ENCODE assay signal across 19 cellular contexts in genomic region chr6:82015526-82015925, GRCh38.
DNase-seq lines count a peak whose midpoint lies in the region; ATAC-seq and TF ChIP-seq lines count a peak whose summit lies in the region.
"Had no signal": no experiment of that assay in that cellular context is flagged by ENCODE, and none has a peak within 500 bp of the region (broad histone marks: within the 10 kb centered on the region; RNA-seq: fewer than 3 reads in every experiment).

No MANE protein-coding gene starts in this region.

- H3K27me3 ChIP-seq in heart right ventricle, result no peaks in the 10 kb centered on the region
- H3K27me3 ChIP-seq in left lung, result no peaks in the 10 kb centered on the region
- no peaks in the 10 kb centered on the region for H3K27me3 ChIP-seq in tibial artery
- H3K27me3 ChIP-seq: BLaER1, neutrophil had no signal

- TF ChIP-seq CTCF in heart right ventricle (IDR thresholded peaks at IDR 0.05), result no peak
- TF ChIP-seq CTCF in MCF 10A (IDR thresholded peaks at IDR 0.05; ENCODE audit: unreplicated experiment), result no peak
- no peak for TF ChIP-seq CTCF in left lung (IDR thresholded peaks at IDR 0.05)
- TF ChIP-seq CTCF in tibial artery (IDR thresholded peaks at IDR 0.05), result no peak

- H3K4me1 Mint-ChIP-seq in MCF 10A (ENCODE audit: insufficient read depth, unreplicated experiment), result peaks cover 57% of the 10 kb centered on the region
- H3K4me1 Mint-ChIP-seq in activated CD4-positive, alpha-beta T cell treated with anti-CD3 and anti-CD28 coated beads, Interleukin-2, amount 10 ng/mL, durations not matched to agents 24 days and 14 days, result no peaks in the 10 kb centered on the region

- ATAC-seq in heart right ventricle (no peak), left lung (peak; percentile 62), HG03139 (IDR thresholded peaks at IDR 0.05; ENCODE audit: unreplicated experiment) (no peak)
- ATAC-seq: SK-N-SH treated with all-trans-retinoic acid at 6 μM for 48 hours, WTC11 had no signal

- no peak overlapping the region for H3K4me3 Mint-ChIP-seq in MCF 10A (ENCODE audit: unreplicated experiment)
- H3K4me3 Mint-ChIP-seq in activated CD4-positive, alpha-beta T cell treated with anti-CD3 and anti-CD28 coated beads, Interleukin-2, amount 10 ng/mL, durations not matched to agents 24 days and 14 days, result no peak overlapping the region
- H3K4me3 Mint-ChIP-seq: activated CD4-positive, alpha-beta memory T cell treated with anti-CD3 and anti-CD28 coated beads for 36 hours; WTC11 had no signal

- peak overlapping the region in 6 of 10 donors; percentile 59 to 76 (median 64) for H3K27ac ChIP-seq in heart right ventricle
- peak overlapping the region; percentile 46 to 53 for H3K27ac ChIP-seq in left lung
- H3K27ac ChIP-seq in tibial artery, result peak overlapping the region; percentile 85 to 86
- H3K27ac ChIP-seq: BLaER1, neutrophil had no signal

- no peaks in the 10 kb centered on the region for H3K36me3 ChIP-seq in heart right ventricle
- no peaks in the 10 kb centered on the region for H3K36me3 ChIP-seq in left lung
- no peaks in the 10 kb centered on the region for H3K36me3 ChIP-seq in tibial artery
- H3K36me3 ChIP-seq: BLaER1, neutrophil had no signal

- peaks cover 11% of the 10 kb centered on the region for H3K36me3 Mint-ChIP-seq in MCF 10A (ENCODE audit: insufficient read depth, unreplicated experiment)
- no peaks in the 10 kb centered on the region for H3K36me3 Mint-ChIP-seq in activated CD4-positive, alpha-beta T cell treated with anti-CD3 and anti-CD28 coated beads, Interleukin-2, amount 10 ng/mL, durations not matched to agents 24 days and 14 days (ENCODE audit: low read depth)
- H3K36me3 Mint-ChIP-seq: activated CD4-positive, alpha-beta memory T cell treated with anti-CD3 and anti-CD28 coated beads for 36 hours had no signal

- H3K27me3 Mint-ChIP-seq in MCF 10A (ENCODE audit: insufficient read depth, unreplicated experiment), result no peaks in the 10 kb centered on the region
- H3K27me3 Mint-ChIP-seq in activated CD4-positive, alpha-beta T cell treated with anti-CD3 and anti-CD28 coated beads, Interleukin-2, amount 10 ng/mL, durations not matched to agents 24 days and 14 days, result no peaks in the 10 kb centered on the region
- H3K27me3 Mint-ChIP-seq: activated CD4-positive, alpha-beta memory T cell treated with anti-CD3 and anti-CD28 coated beads for 36 hours had no signal

- H3K9me3 ChIP-seq in heart right ventricle, result peaks cover 0 to 7% (median 0%) of the 10 kb centered on the region in 11 donors
- H3K9me3 ChIP-seq in left lung, result no peaks in the 10 kb centered on the region
- no peaks in the 10 kb centered on the region for H3K9me3 ChIP-seq in tibial artery
- H3K9me3 ChIP-seq: BLaER1, neutrophil had no signal

- intact Hi-C loops in heart right ventricle (cut with DNase I), result loop anchor here in 1 of 10 donors (10.0 kb wide), 1 partner anchor 261 kb away; the partner anchor contains the start of gene TENT5A
- intact Hi-C loops in cardiac septum (cut with DNase I), result loop anchor here (5.0 to 10.0 kb wide), 2 partner anchors 118 to 261 kb away; partner anchors contain the start of gene TENT5A
- intact Hi-C loops in MCF 10A (cut with micrococcal nuclease), result no loop called here
- intact Hi-C loops in left lung (cut with DNase I), result no loop called here
- intact Hi-C loops in tibial artery (cut with DNase I; ENCODE audit: low total_unique reads), result loop anchor here (10.0 kb wide), 1 partner anchor 261 kb away; the partner anchor contains the start of gene TENT5A
- intact Hi-C loops in activated CD4-positive, alpha-beta T cell treated with anti-CD3 and anti-CD28 coated beads, Interleukin-2, amount 10 ng/mL, durations not matched to agents 24 days and 14 days (cut with micrococcal nuclease), result no loop called here

- DNase-seq in heart right ventricle, result no peak
- DNase-seq in cardiac septum (ENCODE audit: low spot score), result no peak
- no peak for DNase-seq in MCF 10A (ENCODE audit: unreplicated experiment)
- DNase-seq in left lung, result peak in 1 of 2 donors; percentile 42
- DNase-seq in tibial artery, result no peak
- DNase-seq in activated CD4-positive, alpha-beta T cell treated with anti-CD3 and anti-CD28 coated beads, Interleukin-2, amount 10 ng/mL, durations not matched to agents 24 days and 14 days, result no peak
- no peak for DNase-seq in cortex of kidney (lab: John Stamatoyannopoulos, UW)
- DNase-seq: activated CD4-positive, alpha-beta memory T cell treated with anti-CD3 and anti-CD28 coated beads for 36 hours; activated gamma-delta T cell treated with Interleukin-2 at 50 U/mL for 16 hours; activated T-cell treated with anti-CD3 and anti-CD28 coated beads for 4 hours; amniotic stem cell; Calu3; central memory CD4-positive, alpha-beta T cell; NCI-H2081 had no signal

- BruUV-seq in MCF 10A (replicated peaks; lab: Mats Ljungman, UMichigan), result no TSS peak

- WGBS in heart right ventricle, 2 donors, result 36 to 81% methylated on average over 2 of the region's 2 CpGs

- no peak overlapping the region for H3K4me3 ChIP-seq in heart right ventricle
- no peak overlapping the region for H3K4me3 ChIP-seq in left lung
- H3K4me3 ChIP-seq in tibial artery, result no peak overlapping the region
- H3K4me3 ChIP-seq: BLaER1 had no signal

- peak overlapping the region; percentile 92 for H3K27ac Mint-ChIP-seq in MCF 10A (ENCODE audit: low read depth, unreplicated experiment)
- no peak overlapping the region for H3K27ac Mint-ChIP-seq in activated CD4-positive, alpha-beta T cell treated with anti-CD3 and anti-CD28 coated beads, Interleukin-2, amount 10 ng/mL, durations not matched to agents 24 days and 14 days
- H3K27ac Mint-ChIP-seq: activated CD4-positive, alpha-beta memory T cell treated with anti-CD3 and anti-CD28 coated beads for 36 hours; WTC11 had no signal

- POLR2A ChIA-PET in MCF 10A (lab: Yijun Ruan, JAX), result interaction anchor here (0.6 to 1.0 kb wide), 2 partner anchors 9 to 77 kb away, joined by 3 to 4 read pairs; no protein-coding TSS in a partner anchor

- CTCF ChIA-PET in MCF 10A (lab: Yijun Ruan, JAX), result interaction anchor here (1.2 kb wide), 1 partner anchor 10 kb away, joined by 3 read pairs; no protein-coding TSS in a partner anchor

- H3K9me3 Mint-ChIP-seq in MCF 10A (ENCODE audit: unreplicated experiment), result peaks cover 6% of the 10 kb centered on the region
- H3K9me3 Mint-ChIP-seq in activated CD4-positive, alpha-beta T cell treated with anti-CD3 and anti-CD28 coated beads, Interleukin-2, amount 10 ng/mL, durations not matched to agents 24 days and 14 days, result no peaks in the 10 kb centered on the region

- H3K4me1 ChIP-seq in heart right ventricle (peaks cover 5 to 55% (median 39%) of the 10 kb centered on the region in 9 donors), left lung (peaks cover 11 to 13% of the 10 kb centered on the region in 2 donors), tibial artery (peaks cover 0 to 78% (median 36%) of the 10 kb centered on the region in 4 donors)
- H3K4me1 ChIP-seq: BLaER1 had no signal

Comparison
In these comparisons a context has a peak if more than half of its experiments do, and no peak if none do; other contexts are left out.
1. intact Hi-C loops: an anchor here in cardiac septum (5.0 to 10.0 kb wide) and tibial artery (10.0 kb wide); none called in MCF 10A, left lung and activated CD4-positive, alpha-beta T cell treated with anti-CD3 and anti-CD28 coated beads, Interleukin-2, amount 10 ng/mL, durations not matched to agents 24 days and 14 days.